In genomic region chrX:18983711-18984380, GRCh38 we compare ENCODE assay signal across 8 cellular contexts. TPM values are rescaled to one million over a fixed set of nuclear protein-coding genes. Genes with fewer than 3 reads are reported as not detected.
DNase-seq lines count a peak whose midpoint lies in the region; ATAC-seq and TF ChIP-seq lines count a peak whose summit lies in the region.

PHKA2 (minus strand) TSS chrX:18984114; CDS start chrX:18983932, 182 bp downstream.

- TF ChIP-seq CTCF in osteocyte (IDR thresholded peaks at IDR 0.05): no peak
- no peak for TF ChIP-seq CTCF in uterus (IDR thresholded peaks at IDR 0.05)

- no peaks in the 10 kb centered on the region for H3K36me3 ChIP-seq in uterus

- peak within 1 kb of the TSS; percentile 52 to 59 for H3K4me3 ChIP-seq in uterus

- peak within 1 kb of the TSS; percentile 88 for H3K27ac Mint-ChIP-seq in activated naive CD4-positive, alpha-beta T cell treated with anti-CD3 and anti-CD28 coated beads for 36 hours
- peak within 1 kb of the TSS; percentile 85 for H3K27ac Mint-ChIP-seq in activated naive CD4-positive, alpha-beta T cell treated with anti-CD3 and anti-CD28 coated beads, Interleukin-2, amount 50 U/mL, for 24 hours
- H3K27ac Mint-ChIP-seq in osteocyte (ENCODE audit: unreplicated experiment): peak within 1 kb of the TSS; percentile 86

- H3K27me3 Mint-ChIP-seq in activated naive CD4-positive, alpha-beta T cell treated with anti-CD3 and anti-CD28 coated beads for 36 hours (ENCODE audit: low read depth): no peaks in the 10 kb centered on the region
- H3K27me3 Mint-ChIP-seq in activated naive CD4-positive, alpha-beta T cell treated with anti-CD3 and anti-CD28 coated beads, Interleukin-2, amount 50 U/mL, for 24 hours: no peaks in the 10 kb centered on the region
- H3K27me3 Mint-ChIP-seq in osteocyte (ENCODE audit: unreplicated experiment): no peaks in the 10 kb centered on the region

- intact Hi-C loops in activated naive CD4-positive, alpha-beta T cell treated with anti-CD3 and anti-CD28 coated beads for 36 hours (cut with micrococcal nuclease): loop anchor here (1.0 to 2.0 kb wide), 4 partner anchors 97 to 559 kb away; partner anchors contain the start of genes CDKL5 and PDHA1
- intact Hi-C loops in head of caudate nucleus (cut with DNase I) (no loop called here), uterus (cut with DNase I; ENCODE audit: low total_unique reads) (no loop called here)

- H3K4me1 Mint-ChIP-seq in activated naive CD4-positive, alpha-beta T cell treated with anti-CD3 and anti-CD28 coated beads for 36 hours (ENCODE audit: low read depth): peaks cover 11% of the 10 kb centered on the region
- H3K4me1 Mint-ChIP-seq in activated naive CD4-positive, alpha-beta T cell treated with anti-CD3 and anti-CD28 coated beads, Interleukin-2, amount 50 U/mL, for 24 hours: peaks cover 27% of the 10 kb centered on the region
- H3K4me1 Mint-ChIP-seq in osteocyte (ENCODE audit: unreplicated experiment): peaks cover 5% of the 10 kb centered on the region

- CTCF ChIA-PET in activated naive CD4-positive, alpha-beta T cell treated with anti-CD3 and anti-CD28 coated beads for 36 hours (lab: Charles Lee): no interaction called here

- peak within 1 kb of the TSS; percentile 88 for H3K4me3 Mint-ChIP-seq in activated naive CD4-positive, alpha-beta T cell treated with anti-CD3 and anti-CD28 coated beads for 36 hours
- peak within 1 kb of the TSS; percentile 85 for H3K4me3 Mint-ChIP-seq in activated naive CD4-positive, alpha-beta T cell treated with anti-CD3 and anti-CD28 coated beads, Interleukin-2, amount 50 U/mL, for 24 hours
- H3K4me3 Mint-ChIP-seq in osteocyte (ENCODE audit: unreplicated experiment): peak within 1 kb of the TSS; percentile 73

- TF ChIP-seq POLR2A in uterus (IDR thresholded peaks at IDR 0.05): no peak

- ATAC-seq in HG02885 (IDR thresholded peaks at IDR 0.05; ENCODE audit: poor library complexity, unreplicated experiment): peak; percentile 52

- no peaks in the 10 kb centered on the region for H3K9me3 Mint-ChIP-seq in activated naive CD4-positive, alpha-beta T cell treated with anti-CD3 and anti-CD28 coated beads for 36 hours
- H3K9me3 Mint-ChIP-seq in activated naive CD4-positive, alpha-beta T cell treated with anti-CD3 and anti-CD28 coated beads, Interleukin-2, amount 50 U/mL, for 24 hours: no peaks in the 10 kb centered on the region
- H3K9me3 Mint-ChIP-seq in osteocyte (ENCODE audit: unreplicated experiment): no peaks in the 10 kb centered on the region

- DNase-seq in activated naive CD4-positive, alpha-beta T cell treated with anti-CD3 and anti-CD28 coated beads for 36 hours: peak; percentile 34
- DNase-seq in activated naive CD4-positive, alpha-beta T cell treated with Interleukin-2 at 50 U/mL for 16 hours: no peak
- peak; percentile 47 for DNase-seq in NCI-H774 (lab: John Stamatoyannopoulos, UW)
- DNase-seq in head of caudate nucleus: peak in 39 of 42 donors; percentile 18 to 75 (median 50)
- DNase-seq in osteocyte (ENCODE audit: extremely low spot score, unreplicated experiment): peak; percentile 86
- DNase-seq in uterus: peak in 1 of 2 donors; percentile 37

- H3K4me1 ChIP-seq in uterus: no peaks in the 10 kb centered on the region

- H3K27ac ChIP-seq in uterus: peak within 1 kb of the TSS; percentile 85 to 91

- no peaks in the 10 kb centered on the region for H3K36me3 Mint-ChIP-seq in activated naive CD4-positive, alpha-beta T cell treated with anti-CD3 and anti-CD28 coated beads for 36 hours (ENCODE audit: low read depth)
- H3K36me3 Mint-ChIP-seq in activated naive CD4-positive, alpha-beta T cell treated with anti-CD3 and anti-CD28 coated beads, Interleukin-2, amount 50 U/mL, for 24 hours: no peaks in the 10 kb centered on the region
- H3K36me3 Mint-ChIP-seq in osteocyte (ENCODE audit: unreplicated experiment): no peaks in the 10 kb centered on the region

- H3K9me3 ChIP-seq in uterus: no peaks in the 10 kb centered on the region

- no peaks in the 10 kb centered on the region for H3K27me3 ChIP-seq in uterus

RNA-seq across cellular contexts. Expression of gene PHKA2, which starts in this region (rescaled TPM):
- total RNA-seq in activated naive CD4-positive, alpha-beta T cell treated with anti-CD3 and anti-CD28 coated beads for 36 hours: 10 to 100 TPM; 19.8 to 20.7 TPM
- 26.4 and 27.0 TPM in 2 replicates for total RNA-seq in osteocyte
- 10 to 100 TPM in 3 of 4 donors, 1 to 10 TPM in 1; 3.6 to 45.6 (median 24.7) TPM for total RNA-seq in uterus
